In the genomic region with DNA sequence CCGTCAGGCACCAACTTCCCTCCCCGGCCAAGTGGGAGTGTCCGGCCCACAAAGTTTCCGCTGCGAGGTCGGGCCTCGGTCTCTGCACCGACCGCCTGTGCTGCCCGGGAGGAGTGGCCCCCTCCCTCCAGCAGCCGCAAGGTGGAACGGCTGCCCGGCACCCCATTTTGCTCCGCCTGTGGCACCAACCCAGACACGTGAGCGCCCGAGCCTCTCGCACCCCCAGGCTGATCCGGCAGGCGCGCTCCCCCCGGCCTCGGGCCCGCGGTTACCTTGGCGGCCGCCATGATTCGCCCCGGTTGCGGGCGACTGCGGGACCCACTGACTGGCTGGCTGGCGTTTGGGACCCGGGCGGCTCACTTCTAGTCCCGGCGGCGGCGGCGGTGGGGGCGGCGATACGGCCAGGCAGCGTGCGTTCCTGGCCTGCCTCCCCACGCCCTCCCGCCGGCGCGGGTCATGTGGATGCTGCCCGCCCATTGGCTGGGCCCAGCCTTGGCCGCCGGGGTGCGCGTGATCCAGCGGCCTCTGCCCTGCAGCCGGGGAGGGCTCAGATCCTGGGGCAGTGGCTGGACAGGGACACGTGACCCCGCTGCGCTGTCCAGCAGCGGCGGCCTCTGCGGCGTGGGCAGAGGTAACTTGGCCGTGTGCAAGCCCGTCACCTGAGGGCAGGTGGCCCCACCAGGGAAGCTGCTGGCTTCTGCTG, we compare ENCODE assay signal across 1 cellular context.
TF ChIP-seq lines count a peak whose summit lies in the region.

A gene with protein sequence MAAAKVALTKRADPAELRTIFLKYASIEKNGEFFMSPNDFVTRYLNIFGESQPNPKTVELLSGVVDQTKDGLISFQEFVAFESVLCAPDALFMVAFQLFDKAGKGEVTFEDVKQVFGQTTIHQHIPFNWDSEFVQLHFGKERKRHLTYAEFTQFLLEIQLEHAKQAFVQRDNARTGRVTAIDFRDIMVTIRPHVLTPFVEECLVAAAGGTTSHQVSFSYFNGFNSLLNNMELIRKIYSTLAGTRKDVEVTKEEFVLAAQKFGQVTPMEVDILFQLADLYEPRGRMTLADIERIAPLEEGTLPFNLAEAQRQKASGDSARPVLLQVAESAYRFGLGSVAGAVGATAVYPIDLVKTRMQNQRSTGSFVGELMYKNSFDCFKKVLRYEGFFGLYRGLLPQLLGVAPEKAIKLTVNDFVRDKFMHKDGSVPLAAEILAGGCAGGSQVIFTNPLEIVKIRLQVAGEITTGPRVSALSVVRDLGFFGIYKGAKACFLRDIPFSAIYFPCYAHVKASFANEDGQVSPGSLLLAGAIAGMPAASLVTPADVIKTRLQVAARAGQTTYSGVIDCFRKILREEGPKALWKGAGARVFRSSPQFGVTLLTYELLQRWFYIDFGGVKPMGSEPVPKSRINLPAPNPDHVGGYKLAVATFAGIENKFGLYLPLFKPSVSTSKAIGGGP (minus strand): TSS at position 429 of the 703 bp plus-strand sequence. CDS start 142 bp downstream, at position 287.

TF ChIP-seq in HepG2, 621 proteins besides CTCF, POLR2A, EP300 and RAD21 (continued from another document and continues in another):
- TF ChIP-seq, protein P1, sequence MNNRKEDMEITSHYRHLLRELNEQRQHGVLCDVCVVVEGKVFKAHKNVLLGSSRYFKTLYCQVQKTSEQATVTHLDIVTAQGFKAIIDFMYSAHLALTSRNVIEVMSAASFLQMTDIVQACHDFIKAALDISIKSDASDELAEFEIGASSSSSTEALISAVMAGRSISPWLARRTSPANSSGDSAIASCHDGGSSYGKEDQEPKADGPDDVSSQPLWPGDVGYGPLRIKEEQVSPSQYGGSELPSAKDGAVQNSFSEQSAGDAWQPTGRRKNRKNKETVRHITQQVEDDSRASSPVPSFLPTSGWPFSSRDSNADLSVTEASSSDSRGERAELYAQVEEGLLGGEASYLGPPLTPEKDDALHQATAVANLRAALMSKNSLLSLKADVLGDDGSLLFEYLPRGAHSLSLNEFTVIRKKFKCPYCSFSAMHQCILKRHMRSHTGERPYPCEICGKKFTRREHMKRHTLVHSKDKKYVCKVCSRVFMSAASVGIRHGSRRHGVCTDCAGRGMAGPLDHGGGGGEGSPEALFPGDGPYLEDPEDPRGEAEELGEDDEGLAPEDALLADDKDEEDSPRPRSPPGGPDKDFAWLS (CRISPR knock-in tag; IDR thresholded peaks at IDR 0.05; ENCODE audit: borderline replicate concordance): peak; percentile 94
- TF ChIP-seq, protein P2, sequence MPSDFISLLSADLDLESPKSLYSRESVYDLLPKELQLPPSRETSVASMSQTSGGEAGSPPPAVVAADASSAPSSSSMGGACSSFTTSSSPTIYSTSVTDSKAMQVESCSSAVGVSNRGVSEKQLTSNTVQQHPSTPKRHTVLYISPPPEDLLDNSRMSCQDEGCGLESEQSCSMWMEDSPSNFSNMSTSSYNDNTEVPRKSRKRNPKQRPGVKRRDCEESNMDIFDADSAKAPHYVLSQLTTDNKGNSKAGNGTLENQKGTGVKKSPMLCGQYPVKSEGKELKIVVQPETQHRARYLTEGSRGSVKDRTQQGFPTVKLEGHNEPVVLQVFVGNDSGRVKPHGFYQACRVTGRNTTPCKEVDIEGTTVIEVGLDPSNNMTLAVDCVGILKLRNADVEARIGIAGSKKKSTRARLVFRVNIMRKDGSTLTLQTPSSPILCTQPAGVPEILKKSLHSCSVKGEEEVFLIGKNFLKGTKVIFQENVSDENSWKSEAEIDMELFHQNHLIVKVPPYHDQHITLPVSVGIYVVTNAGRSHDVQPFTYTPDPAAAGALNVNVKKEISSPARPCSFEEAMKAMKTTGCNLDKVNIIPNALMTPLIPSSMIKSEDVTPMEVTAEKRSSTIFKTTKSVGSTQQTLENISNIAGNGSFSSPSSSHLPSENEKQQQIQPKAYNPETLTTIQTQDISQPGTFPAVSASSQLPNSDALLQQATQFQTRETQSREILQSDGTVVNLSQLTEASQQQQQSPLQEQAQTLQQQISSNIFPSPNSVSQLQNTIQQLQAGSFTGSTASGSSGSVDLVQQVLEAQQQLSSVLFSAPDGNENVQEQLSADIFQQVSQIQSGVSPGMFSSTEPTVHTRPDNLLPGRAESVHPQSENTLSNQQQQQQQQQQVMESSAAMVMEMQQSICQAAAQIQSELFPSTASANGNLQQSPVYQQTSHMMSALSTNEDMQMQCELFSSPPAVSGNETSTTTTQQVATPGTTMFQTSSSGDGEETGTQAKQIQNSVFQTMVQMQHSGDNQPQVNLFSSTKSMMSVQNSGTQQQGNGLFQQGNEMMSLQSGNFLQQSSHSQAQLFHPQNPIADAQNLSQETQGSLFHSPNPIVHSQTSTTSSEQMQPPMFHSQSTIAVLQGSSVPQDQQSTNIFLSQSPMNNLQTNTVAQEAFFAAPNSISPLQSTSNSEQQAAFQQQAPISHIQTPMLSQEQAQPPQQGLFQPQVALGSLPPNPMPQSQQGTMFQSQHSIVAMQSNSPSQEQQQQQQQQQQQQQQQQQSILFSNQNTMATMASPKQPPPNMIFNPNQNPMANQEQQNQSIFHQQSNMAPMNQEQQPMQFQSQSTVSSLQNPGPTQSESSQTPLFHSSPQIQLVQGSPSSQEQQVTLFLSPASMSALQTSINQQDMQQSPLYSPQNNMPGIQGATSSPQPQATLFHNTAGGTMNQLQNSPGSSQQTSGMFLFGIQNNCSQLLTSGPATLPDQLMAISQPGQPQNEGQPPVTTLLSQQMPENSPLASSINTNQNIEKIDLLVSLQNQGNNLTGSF (CRISPR knock-in tag; IDR thresholded peaks at IDR 0.05): peak; percentile 51; the same call in 1 of the 2 replicates
- TF ChIP-seq, protein P3, sequence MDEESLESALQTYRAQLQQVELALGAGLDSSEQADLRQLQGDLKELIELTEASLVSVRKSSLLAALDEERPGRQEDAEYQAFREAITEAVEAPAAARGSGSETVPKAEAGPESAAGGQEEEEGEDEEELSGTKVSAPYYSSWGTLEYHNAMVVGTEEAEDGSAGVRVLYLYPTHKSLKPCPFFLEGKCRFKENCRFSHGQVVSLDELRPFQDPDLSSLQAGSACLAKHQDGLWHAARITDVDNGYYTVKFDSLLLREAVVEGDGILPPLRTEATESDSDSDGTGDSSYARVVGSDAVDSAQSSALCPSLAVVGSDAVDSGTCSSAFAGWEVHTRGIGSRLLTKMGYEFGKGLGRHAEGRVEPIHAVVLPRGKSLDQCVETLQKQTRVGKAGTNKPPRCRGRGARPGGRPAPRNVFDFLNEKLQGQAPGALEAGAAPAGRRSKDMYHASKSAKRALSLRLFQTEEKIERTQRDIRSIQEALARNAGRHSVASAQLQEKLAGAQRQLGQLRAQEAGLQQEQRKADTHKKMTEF (CRISPR knock-in tag; IDR thresholded peaks at IDR 0.05): peak; percentile 97
- TF ChIP-seq, protein P4, sequence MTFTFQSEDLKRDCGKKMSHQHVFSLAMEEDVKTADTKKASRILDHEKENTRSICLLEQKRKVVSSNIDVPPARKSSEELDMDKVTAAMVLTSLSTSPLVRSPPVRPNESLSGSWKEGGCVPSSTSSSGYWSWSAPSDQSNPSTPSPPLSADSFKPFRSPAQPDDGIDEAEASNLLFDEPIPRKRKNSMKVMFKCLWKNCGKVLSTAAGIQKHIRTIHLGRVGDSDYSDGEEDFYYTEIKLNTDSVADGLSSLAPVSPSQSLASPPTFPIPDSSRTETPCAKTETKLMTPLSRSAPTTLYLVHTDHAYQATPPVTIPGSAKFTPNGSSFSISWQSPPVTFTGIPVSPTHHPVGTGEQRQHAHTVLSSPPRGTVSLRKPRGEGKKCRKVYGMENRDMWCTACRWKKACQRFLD (CRISPR knock-in tag; IDR thresholded peaks at IDR 0.05; ENCODE audit: borderline replicate concordance): peak; percentile 94
- TF ChIP-seq ELF1 (CRISPR knock-in tag; IDR thresholded peaks at IDR 0.05) (no peak; the same call in 1 of the 2 replicates), ZMYM2 (CRISPR knock-in tag; IDR thresholded peaks at IDR 0.05) (peak; percentile 85), PAX8 (CRISPR knock-in tag; IDR thresholded peaks at IDR 0.05; ENCODE audit: borderline replicate concordance) (peak; percentile 96; the same call in 1 of the 2 replicates), FOXJ3 (CRISPR knock-in tag; IDR thresholded peaks at IDR 0.05; ENCODE audit: borderline replicate concordance) (no peak), RFXANK (CRISPR knock-in tag; IDR thresholded peaks at IDR 0.05) (peak; percentile 85), ZSCAN25 (CRISPR knock-in tag; IDR thresholded peaks at IDR 0.05) (peak; percentile 93), ELF3 (CRISPR knock-in tag; IDR thresholded peaks at IDR 0.05) (peak; percentile 86), POGZ (CRISPR knock-in tag; IDR thresholded peaks at IDR 0.05) (peak; percentile 96), CAMTA2 (CRISPR knock-in tag; IDR thresholded peaks at IDR 0.05; ENCODE audit: borderline replicate concordance) (peak; percentile 61; the same call in 1 of the 2 replicates), MED1 (CRISPR knock-in tag; IDR thresholded peaks at IDR 0.05) (peak; percentile 90), MZF1 (CRISPR knock-in tag; IDR thresholded peaks at IDR 0.05; ENCODE audit: borderline replicate concordance) (0 out of 2 replicates have a peak, but pooled peaks have one; percentile 34), RFX5 (IDR thresholded peaks at IDR 0.05; ENCODE audit: low read depth, low read length) (no peak), RFX3 (CRISPR knock-in tag; IDR thresholded peaks at IDR 0.05) (no peak), FOXM1 (CRISPR knock-in tag; IDR thresholded peaks at IDR 0.05) (peak; percentile 72; the same call in 1 of the 2 replicates), ZNF124 (CRISPR knock-in tag; IDR thresholded peaks at IDR 0.05) (peak; percentile 50; the same call in 1 of the 2 replicates), KDM4B (CRISPR knock-in tag; IDR thresholded peaks at IDR 0.05) (peak; percentile 89), RNF2 (conservative IDR thresholded peaks at IDR 0.05; ENCODE audit: low read depth) (peak; percentile 94), KLF12 (CRISPR knock-in tag; IDR thresholded peaks at IDR 0.05; ENCODE audit: borderline replicate concordance) (peak; percentile 45; the same call in 1 of the 2 replicates), ZNF251 (CRISPR knock-in tag; IDR thresholded peaks at IDR 0.05) (0 out of 2 replicates have a peak, but pooled peaks have one; percentile 62), RBFOX2 (IDR thresholded peaks at IDR 0.05; ENCODE audit: low read depth, low read length) (peak; percentile 100), CREM (IDR thresholded peaks at IDR 0.05) (0 out of 2 replicates have a peak, but pooled peaks have one; percentile 31), CREM (CRISPR knock-in tag; IDR thresholded peaks at IDR 0.05) (no peak), ZNF274 (CRISPR knock-in tag; IDR thresholded peaks at IDR 0.05) (peak; percentile 97; the same call in 1 of the 2 replicates), ZNF570 (CRISPR knock-in tag; IDR thresholded peaks at IDR 0.05; ENCODE audit: borderline replicate concordance) (0 out of 2 replicates have a peak, but pooled peaks have one; percentile 61), AGO1 (IDR thresholded peaks at IDR 0.05; ENCODE audit: low read depth, low read length, poor library complexity, severe bottlenecking) (peak; percentile 66), ERF (CRISPR knock-in tag; IDR thresholded peaks at IDR 0.05) (peak; percentile 98)
- TF ChIP-seq, protein P5, sequence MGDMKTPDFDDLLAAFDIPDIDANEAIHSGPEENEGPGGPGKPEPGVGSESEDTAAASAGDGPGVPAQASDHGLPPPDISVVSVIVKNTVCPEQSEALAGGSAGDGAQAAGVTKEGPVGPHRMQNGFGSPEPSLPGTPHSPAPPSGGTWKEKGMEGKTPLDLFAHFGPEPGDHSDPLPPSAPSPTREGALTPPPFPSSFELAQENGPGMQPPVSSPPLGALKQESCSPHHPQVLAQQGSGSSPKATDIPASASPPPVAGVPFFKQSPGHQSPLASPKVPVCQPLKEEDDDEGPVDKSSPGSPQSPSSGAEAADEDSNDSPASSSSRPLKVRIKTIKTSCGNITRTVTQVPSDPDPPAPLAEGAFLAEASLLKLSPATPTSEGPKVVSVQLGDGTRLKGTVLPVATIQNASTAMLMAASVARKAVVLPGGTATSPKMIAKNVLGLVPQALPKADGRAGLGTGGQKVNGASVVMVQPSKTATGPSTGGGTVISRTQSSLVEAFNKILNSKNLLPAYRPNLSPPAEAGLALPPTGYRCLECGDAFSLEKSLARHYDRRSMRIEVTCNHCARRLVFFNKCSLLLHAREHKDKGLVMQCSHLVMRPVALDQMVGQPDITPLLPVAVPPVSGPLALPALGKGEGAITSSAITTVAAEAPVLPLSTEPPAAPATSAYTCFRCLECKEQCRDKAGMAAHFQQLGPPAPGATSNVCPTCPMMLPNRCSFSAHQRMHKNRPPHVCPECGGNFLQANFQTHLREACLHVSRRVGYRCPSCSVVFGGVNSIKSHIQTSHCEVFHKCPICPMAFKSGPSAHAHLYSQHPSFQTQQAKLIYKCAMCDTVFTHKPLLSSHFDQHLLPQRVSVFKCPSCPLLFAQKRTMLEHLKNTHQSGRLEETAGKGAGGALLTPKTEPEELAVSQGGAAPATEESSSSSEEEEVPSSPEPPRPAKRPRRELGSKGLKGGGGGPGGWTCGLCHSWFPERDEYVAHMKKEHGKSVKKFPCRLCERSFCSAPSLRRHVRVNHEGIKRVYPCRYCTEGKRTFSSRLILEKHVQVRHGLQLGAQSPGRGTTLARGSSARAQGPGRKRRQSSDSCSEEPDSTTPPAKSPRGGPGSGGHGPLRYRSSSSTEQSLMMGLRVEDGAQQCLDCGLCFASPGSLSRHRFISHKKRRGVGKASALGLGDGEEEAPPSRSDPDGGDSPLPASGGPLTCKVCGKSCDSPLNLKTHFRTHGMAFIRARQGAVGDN (CRISPR knock-in tag; IDR thresholded peaks at IDR 0.05): peak; percentile 100
- TF ChIP-seq, protein P6, sequence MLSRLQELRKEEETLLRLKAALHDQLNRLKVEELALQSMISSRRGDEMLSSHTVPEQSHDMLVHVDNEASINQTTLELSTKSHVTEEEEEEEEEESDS (CRISPR knock-in tag; IDR thresholded peaks at IDR 0.05; ENCODE audit: borderline replicate concordance): peak; percentile 93; the same call in 1 of the 2 replicates
- TF ChIP-seq, protein P7, sequence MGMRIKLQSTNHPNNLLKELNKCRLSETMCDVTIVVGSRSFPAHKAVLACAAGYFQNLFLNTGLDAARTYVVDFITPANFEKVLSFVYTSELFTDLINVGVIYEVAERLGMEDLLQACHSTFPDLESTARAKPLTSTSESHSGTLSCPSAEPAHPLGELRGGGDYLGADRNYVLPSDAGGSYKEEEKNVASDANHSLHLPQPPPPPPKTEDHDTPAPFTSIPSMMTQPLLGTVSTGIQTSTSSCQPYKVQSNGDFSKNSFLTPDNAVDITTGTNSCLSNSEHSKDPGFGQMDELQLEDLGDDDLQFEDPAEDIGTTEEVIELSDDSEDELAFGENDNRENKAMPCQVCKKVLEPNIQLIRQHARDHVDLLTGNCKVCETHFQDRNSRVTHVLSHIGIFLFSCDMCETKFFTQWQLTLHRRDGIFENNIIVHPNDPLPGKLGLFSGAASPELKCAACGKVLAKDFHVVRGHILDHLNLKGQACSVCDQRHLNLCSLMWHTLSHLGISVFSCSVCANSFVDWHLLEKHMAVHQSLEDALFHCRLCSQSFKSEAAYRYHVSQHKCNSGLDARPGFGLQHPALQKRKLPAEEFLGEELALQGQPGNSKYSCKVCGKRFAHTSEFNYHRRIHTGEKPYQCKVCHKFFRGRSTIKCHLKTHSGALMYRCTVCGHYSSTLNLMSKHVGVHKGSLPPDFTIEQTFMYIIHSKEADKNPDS (CRISPR knock-in tag; IDR thresholded peaks at IDR 0.05): peak; percentile 94
- TF ChIP-seq, protein P8, sequence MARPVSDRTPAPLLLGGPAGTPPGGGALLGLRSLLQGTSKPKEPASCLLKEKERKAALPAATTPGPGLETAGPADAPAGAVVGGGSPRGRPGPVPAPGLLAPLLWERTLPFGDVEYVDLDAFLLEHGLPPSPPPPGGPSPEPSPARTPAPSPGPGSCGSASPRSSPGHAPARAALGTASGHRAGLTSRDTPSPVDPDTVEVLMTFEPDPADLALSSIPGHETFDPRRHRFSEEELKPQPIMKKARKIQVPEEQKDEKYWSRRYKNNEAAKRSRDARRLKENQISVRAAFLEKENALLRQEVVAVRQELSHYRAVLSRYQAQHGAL (CRISPR knock-in tag; IDR thresholded peaks at IDR 0.05; ENCODE audit: not compliant biosample characterization): no peak
- TF ChIP-seq, protein P9, sequence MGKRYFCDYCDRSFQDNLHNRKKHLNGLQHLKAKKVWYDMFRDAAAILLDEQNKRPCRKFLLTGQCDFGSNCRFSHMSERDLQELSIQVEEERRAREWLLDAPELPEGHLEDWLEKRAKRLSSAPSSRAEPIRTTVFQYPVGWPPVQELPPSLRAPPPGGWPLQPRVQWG (CRISPR knock-in tag; IDR thresholded peaks at IDR 0.05; ENCODE audit: borderline replicate concordance, low read depth): no peak
